9 cellular contexts compared by ENCODE assay signal in the genomic region with DNA sequence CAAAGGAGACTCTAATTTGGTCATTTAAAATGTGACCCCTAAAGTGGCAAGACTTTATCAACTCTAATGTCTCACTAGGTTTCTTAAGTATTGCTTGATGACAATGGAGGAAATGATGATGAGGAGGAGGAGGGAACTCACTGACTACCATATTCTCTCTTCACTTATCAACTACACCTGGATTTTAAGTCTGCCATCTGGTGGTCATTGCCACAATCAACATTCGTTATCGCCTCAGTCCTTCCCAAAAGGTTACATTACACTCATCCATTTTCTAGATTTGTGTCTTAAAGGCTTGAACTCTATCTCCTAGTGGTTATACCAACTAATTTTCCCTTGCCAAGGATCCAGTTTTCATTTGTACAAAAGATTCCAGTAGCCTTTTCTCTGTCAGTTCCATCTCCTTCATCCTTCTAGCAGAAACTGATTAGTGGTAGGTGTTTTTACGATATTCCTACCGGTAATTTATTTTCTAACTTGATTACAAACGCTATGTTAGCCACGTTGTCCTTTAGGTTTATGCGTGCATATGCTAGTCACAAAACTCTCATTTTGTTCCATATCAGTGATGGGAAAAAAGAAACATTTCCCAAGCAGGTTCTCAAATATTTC.
DNase-seq lines count a peak whose midpoint lies in the region; ATAC-seq and TF ChIP-seq lines count a peak whose summit lies in the region.
"Had no signal": no experiment of that assay in that cellular context is flagged by ENCODE, and none has a peak within 500 bp of the region (broad histone marks: within the 10 kb centered on the region; RNA-seq: fewer than 3 reads in every experiment).

No MANE protein-coding gene starts in this region.

- H3K4me1 Mint-ChIP-seq in activated naive CD8-positive, alpha-beta T cell treated with anti-CD3 and anti-CD28 coated beads, Interleukin-2, amount 50 U/mL, for 24 hours = no peaks in the 10 kb centered on the region

- H3K36me3 Mint-ChIP-seq in activated naive CD8-positive, alpha-beta T cell treated with anti-CD3 and anti-CD28 coated beads, Interleukin-2, amount 50 U/mL, for 24 hours (ENCODE audit: low read depth) = no peaks in the 10 kb centered on the region
- H3K36me3 Mint-ChIP-seq: activated naive CD4-positive, alpha-beta T cell treated with anti-CD3 and anti-CD28 coated beads, Interleukin-2, amount 50 U/mL, for 72 hours had no signal

- H3K4me1 ChIP-seq in lower lobe of right lung (no peaks in the 10 kb centered on the region), ascending aorta (no peaks in the 10 kb centered on the region)

- H3K27ac ChIP-seq in lower lobe of right lung (no peak overlapping the region), ascending aorta (no peak overlapping the region)

- H3K27me3 ChIP-seq in lower lobe of right lung (ENCODE audit: low read depth) (peaks cover 9% of the 10 kb centered on the region), ascending aorta (no peaks in the 10 kb centered on the region)

- intact Hi-C loops in lower lobe of right lung (cut with DNase I) = no loop called here
- intact Hi-C loops in ascending aorta (cut with DNase I) = no loop called here

- peak; percentile 44 for DNase-seq in SIG-M5 treated with dmso at 0.1 percent for 504 hours (lab: John Stamatoyannopoulos, UW; ENCODE audit: unreplicated experiment)
- no peak for DNase-seq in SIG-M5 (lab: John Stamatoyannopoulos, UW)
- DNase-seq in HuH-7.5 (ENCODE audit: low spot score) = peak; percentile 4
- DNase-seq in activated naive CD8-positive, alpha-beta T cell treated with anti-CD3 and anti-CD28 coated beads, Interleukin-2, amount 50 U/mL, for 24 hours = peak; percentile 2
- no peak for DNase-seq in lower lobe of right lung
- no peak for DNase-seq in ascending aorta (ENCODE audit: low spot score in 2 of 2)
- no peak for DNase-seq in NCI-H187 treated with DMSO at 0.1 percent for 48 hours (lab: John Stamatoyannopoulos, UW)
- no peak for DNase-seq in NCI-H2107 treated with DMSO at 0.1 percent for 48 hours (lab: John Stamatoyannopoulos, UW; ENCODE audit: unreplicated experiment)

- TF ChIP-seq CTCF in lower lobe of right lung (IDR thresholded peaks at IDR 0.05) (peak; percentile 37), ascending aorta (IDR thresholded peaks at IDR 0.05) (peak in 1 of 3 experiments; percentile 14)

- no peak for ATAC-seq in activated naive CD8-positive, alpha-beta T cell treated with anti-CD3 and anti-CD28 coated beads, Interleukin-2, amount 50 U/mL, for 24 hours
- ATAC-seq in lower lobe of right lung = peak in 1 of 2 donors; percentile 64

- H3K4me3 ChIP-seq in lower lobe of right lung (no peak overlapping the region), ascending aorta (no peak overlapping the region)

- no peaks in the 10 kb centered on the region for H3K9me3 Mint-ChIP-seq in activated naive CD8-positive, alpha-beta T cell treated with anti-CD3 and anti-CD28 coated beads, Interleukin-2, amount 50 U/mL, for 24 hours

- H3K36me3 ChIP-seq in lower lobe of right lung (no peaks in the 10 kb centered on the region), ascending aorta (no peaks in the 10 kb centered on the region)

- H3K9me3 ChIP-seq in lower lobe of right lung (no peaks in the 10 kb centered on the region), ascending aorta (no peaks in the 10 kb centered on the region)

- peaks cover 2% of the 10 kb centered on the region for H3K27me3 Mint-ChIP-seq in activated naive CD8-positive, alpha-beta T cell treated with anti-CD3 and anti-CD28 coated beads, Interleukin-2, amount 50 U/mL, for 24 hours

- H3K4me3 Mint-ChIP-seq in activated naive CD8-positive, alpha-beta T cell treated with anti-CD3 and anti-CD28 coated beads, Interleukin-2, amount 50 U/mL, for 24 hours = no peak overlapping the region

- no peak overlapping the region for H3K27ac Mint-ChIP-seq in activated naive CD8-positive, alpha-beta T cell treated with anti-CD3 and anti-CD28 coated beads, Interleukin-2, amount 50 U/mL, for 24 hours
- H3K27ac Mint-ChIP-seq: activated naive CD4-positive, alpha-beta T cell treated with anti-CD3 and anti-CD28 coated beads, Interleukin-2, amount 50 U/mL, for 72 hours had no signal

Comparison
In these comparisons a context has a peak if more than half of its experiments do, and no peak if none do; other contexts are left out.
1. DNase-seq: peak in SIG-M5 treated with dmso at 0.1 percent for 504 hours (single experiment), HuH-7.5 (single experiment) and activated naive CD8-positive, alpha-beta T cell treated with anti-CD3 and anti-CD28 coated beads, Interleukin-2, amount 50 U/mL, for 24 hours (single experiment); none in SIG-M5 (single experiment), lower lobe of right lung (single experiment), ascending aorta (0 of 2), NCI-H187 treated with DMSO at 0.1 percent for 48 hours (single experiment) and NCI-H2107 treated with DMSO at 0.1 percent for 48 hours (single experiment).